8 cellular contexts compared by ENCODE assay signal in genomic region chr10:45464958-45465567, GRCh38.
DNase-seq lines count a peak whose midpoint lies in the region; ATAC-seq and TF ChIP-seq lines count a peak whose summit lies in the region.

No MANE protein-coding gene starts in this region.

- TF ChIP-seq EP300 in sigmoid colon (IDR thresholded peaks at IDR 0.05), result no peak

- H3K4me1 ChIP-seq in right atrium auricular region (peaks cover 0 to 23% of the 10 kb centered on the region in 2 donors), sigmoid colon (peaks cover 0 to 8% (median 4%) of the 10 kb centered on the region in 4 donors)

- H3K36me3 ChIP-seq in right atrium auricular region (peaks cover 7% of the 10 kb centered on the region), sigmoid colon (peaks cover 0 to 29% (median 0%) of the 10 kb centered on the region in 4 donors)

- H3K27ac ChIP-seq in right atrium auricular region (no peak overlapping the region), sigmoid colon (no peak overlapping the region)

- WGBS in sigmoid colon, 2 donors, result 19 to 26% methylated on average over 6 of the region's 6 CpGs

- peak; percentile 81 to 90 for TF ChIP-seq CTCF in right atrium auricular region (IDR thresholded peaks at IDR 0.05)
- peak; percentile 46 to 87 (median 75) for TF ChIP-seq CTCF in sigmoid colon (IDR thresholded peaks at IDR 0.05)

- H3K4me3 ChIP-seq in right atrium auricular region (no peak overlapping the region), sigmoid colon (no peak overlapping the region)

- intact Hi-C loops in sigmoid colon (cut with DNase I), result loop anchor here (2.0 to 10.0 kb wide), 3 partner anchors 130 to 460 kb away; partner anchors contain the start of genes ZFAND4 and ZNF22

- H3K27me3 ChIP-seq in right atrium auricular region, result no peaks in the 10 kb centered on the region
- no peaks in the 10 kb centered on the region for H3K27me3 ChIP-seq in sigmoid colon

- no peaks in the 10 kb centered on the region for H3K9me3 ChIP-seq in right atrium auricular region
- no peaks in the 10 kb centered on the region for H3K9me3 ChIP-seq in sigmoid colon

- ATAC-seq in GM21529 (IDR thresholded peaks at IDR 0.05; ENCODE audit: unreplicated experiment), result peak; percentile 42

- DNase-seq in ELF-1 (ENCODE audit: low read depth, low spot score) (peak; percentile 84), KG1 (lab: John Stamatoyannopoulos, UW) (peak; percentile 48), T-helper 2 cell (peak; percentile 35 to 82 (median 55)), amniotic epithelial cell (ENCODE audit: low read depth) (peak; percentile 67), right atrium auricular region (ENCODE audit: low spot score) (peak; percentile 74), sigmoid colon (no peak), DMS79 (lab: John Stamatoyannopoulos, UW) (no peak)

- TF ChIP-seq POLR2A in sigmoid colon (IDR thresholded peaks at IDR 0.05), result no peak

Comparison
In these comparisons a context has a peak if more than half of its experiments do, and no peak if none do; other contexts are left out.
1. DNase-seq: peak in ELF-1 (single experiment), KG1 (single experiment), T-helper 2 cell (5 of 5), amniotic epithelial cell (single experiment) and right atrium auricular region (single experiment); none in sigmoid colon (single experiment) and DMS79 (single experiment).